ENCODE assay signal across 14 cellular contexts in the genomic region with DNA sequence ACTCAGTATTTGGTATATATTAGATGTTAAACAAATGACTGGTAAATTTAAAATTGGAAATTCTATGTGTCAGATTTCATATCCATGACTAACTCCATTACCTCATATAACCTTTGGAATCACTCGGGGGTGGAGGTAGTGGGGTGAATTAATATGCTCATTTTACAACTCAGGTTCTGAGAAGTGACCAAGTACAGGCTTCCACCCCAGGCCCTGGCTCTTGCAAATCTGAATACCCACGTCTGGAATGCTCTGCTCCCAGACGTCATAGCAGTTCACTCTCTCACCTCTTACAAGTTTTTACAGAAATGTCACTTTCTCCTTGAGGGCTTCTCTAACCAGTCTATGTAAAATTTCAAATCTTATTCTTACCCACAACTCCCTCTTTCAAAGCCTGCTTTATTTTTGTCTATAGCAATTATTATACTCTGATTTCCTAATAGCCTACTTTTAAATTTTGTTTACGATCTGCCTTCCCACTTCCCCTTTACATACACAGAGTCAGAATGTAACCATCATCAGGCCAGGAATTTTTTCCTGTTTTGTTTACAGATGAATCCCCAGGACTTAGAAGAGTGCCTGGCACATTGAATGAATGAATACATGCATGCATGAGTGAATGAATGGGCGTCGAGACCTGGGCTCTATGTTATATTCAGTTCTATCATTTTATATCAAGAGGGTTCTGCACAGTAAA.
DNase-seq lines count a peak whose midpoint lies in the region; ATAC-seq, FAIRE-seq and TF ChIP-seq lines count a peak whose summit lies in the region.
"Had no signal": no experiment of that assay in that cellular context is flagged by ENCODE, and none has a peak within 500 bp of the region (broad histone marks: within the 10 kb centered on the region; RNA-seq: fewer than 3 reads in every experiment).

No MANE protein-coding gene starts in this region.

- H3K9me3 ChIP-seq in PC-3 (ENCODE audit: low read length) (no peaks in the 10 kb centered on the region), kidney (ENCODE audit: control insufficient read depth in 1 of 2, low read length in 2 of 2) (no peaks in the 10 kb centered on the region)
- H3K9me3 ChIP-seq: thoracic aorta had no signal

- H3K27ac Mint-ChIP-seq in osteocyte (ENCODE audit: unreplicated experiment), result peak overlapping the region; percentile 12
- peak overlapping the region in 4 of 10 donors; percentile 2 to 44 (median 13) for H3K27ac Mint-ChIP-seq in naive thymus-derived CD8-positive, alpha-beta T cell

- H4K20me1 ChIP-seq in PC-3 (ENCODE audit: low read length), result no peaks in the 10 kb centered on the region

- H3K4me2 ChIP-seq in PC-3 (ENCODE audit: low read length), result peak overlapping the region; percentile 78

- peaks cover 47% of the 10 kb centered on the region for H3K4me1 ChIP-seq in PC-3 (ENCODE audit: insufficient read depth, low read length)
- H3K4me1 ChIP-seq in kidney (ENCODE audit: control insufficient read depth in 1 of 2, insufficient read depth in 1 of 2, low read depth in 1 of 2, low read length in 2 of 2), result no peaks in the 10 kb centered on the region

- POLR2A ChIA-PET in PC-3 (lab: Charles Lee; ENCODE audit: unreplicated experiment), result no interaction called here
- POLR2A ChIA-PET in naive thymus-derived CD8-positive, alpha-beta T cell (lab: Charles Lee), result no interaction called here

- peak overlapping the region; percentile 90 for H3K27ac ChIP-seq in PC-3 (ENCODE audit: low read length)
- H3K27ac ChIP-seq in kidney (ENCODE audit: low read depth in 2 of 2, low read length in 2 of 2), result no peak overlapping the region
- H3K27ac ChIP-seq: thoracic aorta had no signal

- H3K36me3 Mint-ChIP-seq in osteocyte (ENCODE audit: unreplicated experiment), result no peaks in the 10 kb centered on the region
- H3K36me3 Mint-ChIP-seq in naive thymus-derived CD8-positive, alpha-beta T cell, result no peaks in the 10 kb centered on the region

- TSS peak; percentile 49 for BruUV-seq in PC-3 (replicated peaks; lab: Mats Ljungman, UMichigan)

- peak; percentile 67 for DNase-seq in GM04504 (ENCODE audit: low read depth)
- DNase-seq in PC-3, result peak; percentile 83
- peak; percentile 92 for DNase-seq in epithelial cell of proximal tubule (ENCODE audit: low read depth)
- DNase-seq in osteocyte (ENCODE audit: extremely low spot score, unreplicated experiment), result no peak
- no peak for DNase-seq in kidney
- DNase-seq in naive thymus-derived CD8-positive, alpha-beta T cell, result no peak
- no peak for DNase-seq in T-helper 2 cell
- DNase-seq in stimulated activated CD4-positive, alpha-beta T cell treated with anti-CD3 and anti-CD28 coated beads, Interleukin-15, amount 100 ng/mL, for 24 hours, result no peak
- DNase-seq: activated CD4-positive, alpha-beta T cell treated with anti-CD3 and anti-CD28 coated beads for 4 hours; effector memory CD4-positive, alpha-beta T cell; NCI-H2029 treated with DMSO at 0.1 percent for 48 hours; nucleus accumbens had no signal

- H3K4me3 ChIP-seq in PC-3 (ENCODE audit: low read length) (peak overlapping the region; percentile 35; the same call in 1 of the 2 replicates), epithelial cell of proximal tubule (ENCODE audit: low read depth, low read length) (no peak overlapping the region), kidney (ENCODE audit: low read length in 2 of 2) (no peak overlapping the region)
- H3K4me3 ChIP-seq: thoracic aorta had no signal

- H3K4me3 Mint-ChIP-seq in osteocyte (ENCODE audit: unreplicated experiment), result no peak overlapping the region
- no peak overlapping the region for H3K4me3 Mint-ChIP-seq in naive thymus-derived CD8-positive, alpha-beta T cell

- peak overlapping the region; percentile 52; the same call in 1 of the 2 replicates for H2AFZ ChIP-seq in PC-3 (ENCODE audit: low read length)

- H3K79me2 ChIP-seq in PC-3 (ENCODE audit: low read length), result no peaks in the 10 kb centered on the region

- H3K9me3 Mint-ChIP-seq in osteocyte (ENCODE audit: unreplicated experiment), result no peaks in the 10 kb centered on the region
- no peaks in the 10 kb centered on the region for H3K9me3 Mint-ChIP-seq in naive thymus-derived CD8-positive, alpha-beta T cell

- H3F3A ChIP-seq in PC-3 (ENCODE audit: low read length, unreplicated experiment), result peaks cover 8% of the 10 kb centered on the region

- H3K27me3 Mint-ChIP-seq in osteocyte (ENCODE audit: unreplicated experiment), result peaks cover under 1% of the 10 kb centered on the region
- H3K27me3 Mint-ChIP-seq in naive thymus-derived CD8-positive, alpha-beta T cell, result peaks cover 0 to 2% (median 0%) of the 10 kb centered on the region in 5 donors

- H3K9ac ChIP-seq in PC-3 (ENCODE audit: low read length) (0 out of 2 replicates have a peak overlapping the region, but pooled peaks have one; percentile 31), kidney (ENCODE audit: low read length in 2 of 2) (no peak overlapping the region)

- CTCF ChIA-PET in PC-3 (lab: Charles Lee), result no interaction called here

- no peaks in the 10 kb centered on the region for H3K27me3 ChIP-seq in PC-3 (ENCODE audit: low read length)

- no peak for FAIRE-seq in kidney (lab: Jason Lieb, UNC)
- FAIRE-seq: GM18507 had no signal

- no peaks in the 10 kb centered on the region for H3K36me3 ChIP-seq in PC-3 (ENCODE audit: low read depth, low read length)
- no peaks in the 10 kb centered on the region for H3K36me3 ChIP-seq in kidney (ENCODE audit: control insufficient read depth in 1 of 2, insufficient read depth in 2 of 2, low read length in 2 of 2)
- H3K36me3 ChIP-seq: thoracic aorta had no signal

- peak; percentile 87 for ATAC-seq in PC-3
- ATAC-seq in naive thymus-derived CD8-positive, alpha-beta T cell, result no peak

- TF ChIP-seq CTCF in PC-3 (conservative IDR thresholded peaks at IDR 0.05; ENCODE audit: low read depth, low read length), result no peak
- TF ChIP-seq CTCF in epithelial cell of proximal tubule (conservative IDR thresholded peaks at IDR 0.05; ENCODE audit: low read depth, low read length), result no peak
- TF ChIP-seq CTCF in osteocyte (IDR thresholded peaks at IDR 0.05), result no peak
- no peak for TF ChIP-seq CTCF in kidney (IDR thresholded peaks at IDR 0.05; ENCODE audit: borderline replicate concordance, extremely low read depth, insufficient read depth)

- no peaks in the 10 kb centered on the region for H3K9me2 ChIP-seq in PC-3 (replicated peaks; ENCODE audit: low read length)

- intact Hi-C loops in PC-3 (cut with micrococcal nuclease), result loop anchor here (5.0 kb wide), 1 partner anchor 61 kb away; no protein-coding TSS in a partner anchor
- intact Hi-C loops in kidney (cut with DNase I), result no loop called here

- peaks cover 10% of the 10 kb centered on the region for H3K4me1 Mint-ChIP-seq in osteocyte (ENCODE audit: unreplicated experiment)
- peaks cover 19 to 41% (median 34%) of the 10 kb centered on the region in 4 donors for H3K4me1 Mint-ChIP-seq in naive thymus-derived CD8-positive, alpha-beta T cell

Comparison
In these comparisons a context has a peak if more than half of its experiments do, and no peak if none do; other contexts are left out.
1. DNase-seq: peak in GM04504 (single experiment), PC-3 (single experiment) and epithelial cell of proximal tubule (single experiment); none in osteocyte (single experiment), kidney (single experiment), naive thymus-derived CD8-positive, alpha-beta T cell (0 of 10), T-helper 2 cell (0 of 5) and stimulated activated CD4-positive, alpha-beta T cell treated with anti-CD3 and anti-CD28 coated beads, Interleukin-15, amount 100 ng/mL, for 24 hours (single experiment).